27 cellular contexts compared by ENCODE assay signal in genomic region chr13:99481357-99481756, GRCh38. TPM values are rescaled to one million over a fixed set of nuclear protein-coding genes. Genes with fewer than 3 reads are reported as not detected.
DNase-seq lines count a peak whose midpoint lies in the region; ATAC-seq, FAIRE-seq and TF ChIP-seq lines count a peak whose summit lies in the region.
"Had no signal": no experiment of that assay in that cellular context is flagged by ENCODE, and none has a peak within 500 bp of the region (broad histone marks: within the 10 kb centered on the region; RNA-seq: fewer than 3 reads in every experiment).

No MANE protein-coding gene starts in this region.

- H3K27me3 Mint-ChIP-seq in activated naive CD4-positive, alpha-beta T cell treated with anti-CD3 and anti-CD28 coated beads, Interleukin-2, amount 10 ng/mL, durations not matched to agents 7 days and 5 days = no peaks in the 10 kb centered on the region
- no peaks in the 10 kb centered on the region for H3K27me3 Mint-ChIP-seq in type B pancreatic cell

- ATAC-seq in HG02623 (IDR thresholded peaks at IDR 0.05; ENCODE audit: unreplicated experiment) = no peak
- ATAC-seq: A549; CD8-positive, alpha-beta T cell; PC-3; Right ventricle myocardium inferior had no signal

- H3K4me1 ChIP-seq in neutrophil (ENCODE audit: control insufficient read depth in 1 of 2, insufficient read depth in 1 of 2, low read depth in 1 of 2, low read length in 1 of 2) = peaks cover 78 to 81% of the 10 kb centered on the region in 2 experiments
- H3K4me1 ChIP-seq: A549, Caco-2 had no signal

- peaks cover 27% of the 10 kb centered on the region for H3K4me1 Mint-ChIP-seq in activated naive CD4-positive, alpha-beta T cell treated with anti-CD3 and anti-CD28 coated beads, Interleukin-2, amount 10 ng/mL, durations not matched to agents 7 days and 5 days
- no peaks in the 10 kb centered on the region for H3K4me1 Mint-ChIP-seq in type B pancreatic cell (ENCODE audit: unreplicated experiment)

- H3K9me3 Mint-ChIP-seq in activated naive CD4-positive, alpha-beta T cell treated with anti-CD3 and anti-CD28 coated beads, Interleukin-2, amount 10 ng/mL, durations not matched to agents 7 days and 5 days = peaks cover 3% of the 10 kb centered on the region
- peaks cover 2% of the 10 kb centered on the region for H3K9me3 Mint-ChIP-seq in type B pancreatic cell

- no peak for TF ChIP-seq POLR2A in H54 (IDR thresholded peaks at IDR 0.05; ENCODE audit: low read depth, low read length)

- no peak for TF ChIP-seq CTCF in fibroblast of villous mesenchyme (IDR thresholded peaks at IDR 0.05; ENCODE audit: insufficient read depth, low read depth, low read length)
- TF ChIP-seq CTCF in neutrophil (IDR thresholded peaks at IDR 0.05) = no peak
- TF ChIP-seq CTCF in type B pancreatic cell (conservative IDR thresholded peaks at IDR 0.05) = no peak

- DNase-seq in H54 (ENCODE audit: insufficient read length, low spot score) (no peak), amniotic epithelial cell (ENCODE audit: low read depth) (peak; percentile 29), fibroblast of villous mesenchyme (ENCODE audit: low read depth) (peak; percentile 65), type B pancreatic cell (ENCODE audit: extremely low spot score, unreplicated experiment) (no peak)
- no peak for DNase-seq in stimulated activated CD4-positive, alpha-beta T cell treated with anti-CD3 and anti-CD28 coated beads, Interleukin-2, amount 100 ng/mL, for 24 hours
- no peak for DNase-seq in activated naive CD4-positive, alpha-beta T cell treated with anti-CD3 and anti-CD28 coated beads, Interleukin-2, amount 10 ng/mL, durations not matched to agents 7 days and 5 days
- DNase-seq: C1 segment of cervical spinal cord; Caco-2; CD8-positive, alpha-beta T cell; KBM-7; MG63; NCI-H1105 treated with DMSO at 0.1 percent for 48 hours; NCI-H146; NCI-H1930; NCI-H2107; NCI-H446 treated with DMSO at 0.1 percent for 48 hours; NCI-H526; NCI-H82; NK-92 treated with Interleukin-12 subunit alpha and Interleukin-12 subunit beta, amount 100 ng/mL, for 24 hours; PC-3 had no signal

- no peak overlapping the region for H3K4me3 ChIP-seq in fibroblast of villous mesenchyme (ENCODE audit: low read depth, low read length)
- no peak overlapping the region for H3K4me3 ChIP-seq in neutrophil (ENCODE audit: low read depth in 1 of 2, low read length in 1 of 2)
- H3K4me3 ChIP-seq: A549, MG63, SJSA1 had no signal

- H3K36me3 Mint-ChIP-seq in activated naive CD4-positive, alpha-beta T cell treated with anti-CD3 and anti-CD28 coated beads, Interleukin-2, amount 10 ng/mL, durations not matched to agents 7 days and 5 days = peaks cover 8% of the 10 kb centered on the region
- H3K36me3 Mint-ChIP-seq in type B pancreatic cell = no peaks in the 10 kb centered on the region

- no peaks in the 10 kb centered on the region for H3K36me3 ChIP-seq in neutrophil
- H3K36me3 ChIP-seq: MG63, SJSA1 had no signal

- FAIRE-seq in H54 (lab: Jason Lieb, UNC) = peak; percentile 64
- FAIRE-seq: A549, GM19239, HTR-8/SVneo had no signal

- H3K9me3 ChIP-seq in neutrophil = no peaks in the 10 kb centered on the region
- H3K9me3 ChIP-seq: A549, Caco-2, MG63 had no signal

- H3K4me3 Mint-ChIP-seq in activated naive CD4-positive, alpha-beta T cell treated with anti-CD3 and anti-CD28 coated beads, Interleukin-2, amount 10 ng/mL, durations not matched to agents 7 days and 5 days = no peak overlapping the region
- H3K4me3 Mint-ChIP-seq in type B pancreatic cell = no peak overlapping the region
- H3K4me3 Mint-ChIP-seq: CD8-positive, alpha-beta T cell had no signal

- peak overlapping the region; percentile 53 for H3K27ac ChIP-seq in neutrophil
- H3K27ac ChIP-seq: A549, SJSA1 had no signal

- no peak overlapping the region for H3K27ac Mint-ChIP-seq in activated naive CD4-positive, alpha-beta T cell treated with anti-CD3 and anti-CD28 coated beads, Interleukin-2, amount 10 ng/mL, durations not matched to agents 7 days and 5 days
- no peak overlapping the region for H3K27ac Mint-ChIP-seq in type B pancreatic cell
- H3K27ac Mint-ChIP-seq: CD8-positive, alpha-beta T cell had no signal

- H3K27me3 ChIP-seq in neutrophil = no peaks in the 10 kb centered on the region
- H3K27me3 ChIP-seq: MG63 had no signal

- CTCF ChIA-PET in activated naive CD4-positive, alpha-beta T cell treated with anti-CD3 and anti-CD28 coated beads, Interleukin-2, amount 10 ng/mL, durations not matched to agents 7 days and 5 days (lab: Charles Lee) = interaction anchor here (0.8 kb wide), 1 partner anchor 305 kb away, joined by 3 read pairs; no protein-coding TSS in a partner anchor

RNA-seq across cellular contexts. Expression of gene TM9SF2, which starts 19.9 kb away (rescaled TPM):
- total RNA-seq in fibroblast of villous mesenchyme (115 and 165 TPM in 2 replicates), type B pancreatic cell (ENCODE audit: low replicate concordance) (113 and 168 TPM in 2 replicates)

Comparison
In these comparisons a context has a peak if more than half of its experiments do, and no peak if none do; other contexts are left out.
1. DNase-seq: peak in amniotic epithelial cell (single experiment) and fibroblast of villous mesenchyme (single experiment); none in H54 (single experiment), stimulated activated CD4-positive, alpha-beta T cell treated with anti-CD3 and anti-CD28 coated beads, Interleukin-2, amount 100 ng/mL, for 24 hours (0 of 2), activated naive CD4-positive, alpha-beta T cell treated with anti-CD3 and anti-CD28 coated beads, Interleukin-2, amount 10 ng/mL, durations not matched to agents 7 days and 5 days (single experiment) and type B pancreatic cell (single experiment).